ENCODE assay signal across 22 cellular contexts in the genomic region with DNA sequence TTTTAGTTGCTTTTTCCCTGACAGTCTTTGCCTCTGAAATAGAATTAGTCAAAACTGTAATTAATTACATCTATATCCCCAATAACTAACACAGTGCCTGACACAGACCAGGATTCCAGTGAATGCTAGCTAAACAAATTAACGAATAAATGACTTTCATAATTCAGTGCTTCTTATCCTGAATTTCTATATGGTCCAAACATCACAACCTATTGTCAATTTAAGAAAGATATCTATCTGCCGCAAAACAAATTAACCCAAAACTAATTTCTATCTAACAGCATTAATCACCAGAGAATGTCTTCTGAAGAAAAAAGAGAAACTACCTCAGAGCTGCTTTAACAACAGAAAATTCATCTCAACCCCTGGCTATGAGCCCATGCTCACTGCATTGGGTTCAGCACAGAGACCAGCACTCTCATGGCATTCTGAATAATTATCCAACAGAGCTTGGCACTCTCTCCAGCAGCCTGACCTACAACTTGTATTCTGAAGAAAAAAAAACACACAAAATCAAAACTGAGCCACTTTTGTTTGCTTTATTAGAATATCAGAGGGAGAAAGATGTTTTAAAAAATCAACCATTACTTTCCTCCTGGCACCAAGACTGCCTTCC.
"Had no signal": no experiment of that assay in that cellular context is flagged by ENCODE, and none has a peak within 500 bp of the region (broad histone marks: within the 10 kb centered on the region; RNA-seq: fewer than 3 reads in every experiment).

No MANE protein-coding gene starts in this region.

- H3K27me3 ChIP-seq: esophagus squamous epithelium, left lung, neutrophil, pancreas, right atrium auricular region, tibial nerve, upper lobe of left lung had no signal

- H3K4me3 ChIP-seq: esophagus squamous epithelium, left lung, mucosa of descending colon, pancreas, right atrium auricular region, smooth muscle cell, tibial nerve, upper lobe of left lung had no signal

- H3K9me3 ChIP-seq: esophagus squamous epithelium, left lung, neutrophil, pancreas, right atrium auricular region, tibial nerve, upper lobe of left lung had no signal

- DNase-seq: cortex of kidney; effector memory CD8-positive, alpha-beta T cell; erythroblast; esophagus squamous epithelium; foreskin melanocyte; left cardiac atrium; left lung; mammary epithelial cell; mucosa of descending colon; naive B cell; stimulated activated CD4-positive, alpha-beta T cell treated with anti-CD3 and anti-CD28 coated beads, Interleukin-12 subunit alpha, Interleukin-12 subunit beta, amount 100 ng/mL, for 4 hours; stimulated activated CD4-positive, alpha-beta T cell treated with anti-CD3 and anti-CD28 coated beads, Interleukin-1b, Interleukin-23, amount 100 ng/mL, for 48 hours; stimulated activated CD4-positive, alpha-beta T cell treated with anti-CD3 and anti-CD28 coated beads, Interleukin-4, amount 100 ng/mL, for 1 hour; stimulated activated CD8-positive, alpha-beta memory T cell treated with anti-CD3 and anti-CD28 coated beads, Interleukin-4, amount 100 ng/mL, for 48 hours; stimulated activated naive CD4-positive, alpha-beta T cell; stimulated activated naive CD8-positive, alpha-beta T cell treated with anti-CD3 and anti-CD28 coated beads, Interleukin-15, amount 100 ng/mL, for 72 hours; upper lobe of left lung had no signal

- H3K4me2 ChIP-seq: smooth muscle cell had no signal

- H3K27ac ChIP-seq: esophagus squamous epithelium, left lung, neutrophil, pancreas, right atrium auricular region, tibial nerve, upper lobe of left lung had no signal

- H3K36me3 ChIP-seq: esophagus squamous epithelium, left lung, neutrophil, pancreas, right atrium auricular region, tibial nerve, upper lobe of left lung had no signal

- H3K4me1 ChIP-seq: esophagus squamous epithelium, left lung, pancreas, right atrium auricular region, tibial nerve, upper lobe of left lung had no signal
